ENCODE assay signal across 8 cellular contexts in genomic region chr3:115146032-115146417, GRCh38. TPM values are rescaled to one million over a fixed set of nuclear protein-coding genes. Genes with fewer than 3 reads are reported as not detected.
DNase-seq lines count a peak whose midpoint lies in the region; ATAC-seq and TF ChIP-seq lines count a peak whose summit lies in the region.

No MANE protein-coding gene starts in this region.

- H3K4me3 Mint-ChIP-seq in IgD-negative memory B cell: peak overlapping the region; percentile 87 to 97 (median 96)

- H3K36me3 ChIP-seq in Peyer's patch (no peaks in the 10 kb centered on the region), gastroesophageal sphincter (no peaks in the 10 kb centered on the region), aorta (ENCODE audit: control insufficient read depth in 1 of 2, insufficient read depth in 2 of 2, low read length in 1 of 2) (no peaks in the 10 kb centered on the region)

- H3K4me3 ChIP-seq in Peyer's patch (peak overlapping the region; percentile 77 to 84 (median 80)), gastroesophageal sphincter (peak overlapping the region; percentile 81 to 96), aorta (ENCODE audit: low read length in 2 of 2) (peak overlapping the region; percentile 79 to 89)

- peaks cover 1 to 5% (median 4%) of the 10 kb centered on the region in 3 donors for H3K9me3 Mint-ChIP-seq in IgD-negative memory B cell

- ATAC-seq in gastroesophageal sphincter (no peak), aorta (ENCODE audit: low FRiP score) (no peak), GM21367 (IDR thresholded peaks at IDR 0.05; ENCODE audit: unreplicated experiment) (no peak)

- peaks cover 0 to 12% (median 0%) of the 10 kb centered on the region in 4 donors for H3K4me1 ChIP-seq in Peyer's patch
- H3K4me1 ChIP-seq in gastroesophageal sphincter: peaks cover 7 to 57% (median 9%) of the 10 kb centered on the region in 3 donors
- H3K4me1 ChIP-seq in aorta (ENCODE audit: control insufficient read depth in 1 of 2, insufficient read depth in 2 of 2, low read length in 2 of 2): peaks cover 0 to 3% of the 10 kb centered on the region in 2 donors

- H3K4me1 Mint-ChIP-seq in IgD-negative memory B cell: peaks cover 18 to 32% (median 30%) of the 10 kb centered on the region in 3 donors

- TF ChIP-seq POLR2A in Peyer's patch (IDR thresholded peaks at IDR 0.05) (peak; percentile 33 to 41), gastroesophageal sphincter (IDR thresholded peaks at IDR 0.05) (no peak)

- H3K27ac Mint-ChIP-seq in IgD-negative memory B cell: peak overlapping the region; percentile 86 to 100 (median 95)

- H3K27me3 ChIP-seq in Peyer's patch: no peaks in the 10 kb centered on the region
- no peaks in the 10 kb centered on the region for H3K27me3 ChIP-seq in gastroesophageal sphincter
- H3K27me3 ChIP-seq in aorta (ENCODE audit: control insufficient read depth in 1 of 2, insufficient read depth in 2 of 2, low read length in 1 of 2): no peaks in the 10 kb centered on the region

- H3K27ac ChIP-seq in Peyer's patch: peak overlapping the region; percentile 93 to 100 (median 97)
- peak overlapping the region; percentile 96 to 99 (median 98) for H3K27ac ChIP-seq in gastroesophageal sphincter
- peak overlapping the region; percentile 74 to 98 for H3K27ac ChIP-seq in aorta (ENCODE audit: low read depth in 1 of 2, low read length in 2 of 2)

- H3K36me3 Mint-ChIP-seq in IgD-negative memory B cell: peaks cover 7% of the 10 kb centered on the region

- intact Hi-C loops in aorta (cut with DNase I): loop anchor here in 1 of 2 donors (10.0 kb wide), 1 partner anchor 51 kb away; no protein-coding TSS in a partner anchor

- WGBS in gastroesophageal sphincter (ENCODE audit: low coverage in 1 of 2), 2 donors: 0% methylated on average over 8 to 9 of the region's 9 CpGs
- 1% methylated on average over 9 of the region's 9 CpGs for WGBS in aorta, 2 donors

- no peak for TF ChIP-seq EP300 in gastroesophageal sphincter (IDR thresholded peaks at IDR 0.05)

- H3K9me3 ChIP-seq in Peyer's patch (no peaks in the 10 kb centered on the region), gastroesophageal sphincter (no peaks in the 10 kb centered on the region), aorta (ENCODE audit: control insufficient read depth, low read length) (no peaks in the 10 kb centered on the region)

- no peaks in the 10 kb centered on the region for H3K27me3 Mint-ChIP-seq in IgD-negative memory B cell

- TF ChIP-seq CTCF in Peyer's patch (IDR thresholded peaks at IDR 0.05) (no peak), gastroesophageal sphincter (IDR thresholded peaks at IDR 0.05) (no peak)

- DNase-seq in DMS114 treated with DMSO at 0.1 percent for 48 hours (lab: John Stamatoyannopoulos, UW; ENCODE audit: unreplicated experiment) (peak; percentile 21), Peyer's patch (peak; percentile 34 to 71 (median 58)), nucleus accumbens (lab: John Stamatoyannopoulos, UW) (peak in 35 of 56 donors; percentile 1 to 49 (median 17)), aorta (peak in 1 of 2 donors; percentile 50)
- peak; percentile 41 for DNase-seq in activated naive CD4-positive, alpha-beta T cell treated with anti-CD3 and anti-CD28 coated beads, Interleukin-2, amount 50 U/mL, for 16 hours

RNA-seq across cellular contexts. Expression of gene ZBTB20, which starts 1.1 kb away (rescaled TPM):
- polyA plus RNA-seq in IgD-negative memory B cell: 42.6 TPM
- 100 to 1,000 TPM in 1 of 4 donors, 10 to 100 TPM in 3; 19.6 to 135 (median 57.2) TPM for total RNA-seq in Peyer's patch
- total RNA-seq in gastroesophageal sphincter: 100 to 1,000 TPM in 2 of 4 donors, 10 to 100 TPM in 2; 53.1 to 113 (median 98.4) TPM
- 100 to 1,000 TPM in 1 of 2 donors, 10 to 100 TPM in 1; 99.6 to 128 TPM for total RNA-seq in aorta
- 1 to 10 TPM in 1 of 2 donors, under 1 TPM in 1; 0.69 to 3.8 TPM for polyA plus RNA-seq in aorta

Comparison
In these comparisons a context has a peak if more than half of its experiments do, and no peak if none do; other contexts are left out.
1. POLR2A ChIP-seq: peak in Peyer's patch (2 of 2); none in gastroesophageal sphincter (0 of 2).
2. Peak in every context shown above with its lines, with median percentiles within 50 percentile points of each other: H3K27ac ChIP-seq and H3K4me3 ChIP-seq.